18 cellular contexts compared by ENCODE assay signal in the genomic region with DNA sequence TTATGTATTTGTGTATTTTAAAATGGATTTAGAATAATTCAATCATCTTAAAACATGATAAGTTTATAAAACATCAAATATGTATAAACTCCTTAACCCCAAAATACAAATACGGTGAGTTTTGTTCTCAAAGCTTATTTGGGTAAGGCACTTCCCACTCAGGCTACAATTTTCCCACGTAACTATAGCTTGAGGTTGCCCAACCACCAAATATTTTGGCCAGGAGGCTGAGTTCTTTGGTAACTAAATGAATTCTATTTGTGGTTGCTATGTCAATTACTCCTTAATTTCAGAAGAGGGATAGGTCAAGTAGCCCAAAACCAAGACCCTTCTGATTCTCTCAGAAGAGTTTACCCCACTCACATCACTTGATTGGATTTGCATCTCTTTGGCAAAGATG.
DNase-seq lines count a peak whose midpoint lies in the region; ATAC-seq and TF ChIP-seq lines count a peak whose summit lies in the region.
"Had no signal": no experiment of that assay in that cellular context is flagged by ENCODE, and none has a peak within 500 bp of the region (broad histone marks: within the 10 kb centered on the region; RNA-seq: fewer than 3 reads in every experiment).

No MANE protein-coding gene starts in this region.

- POLR2A ChIA-PET in BJ (lab: Charles Lee) = no interaction called here

- TF ChIP-seq CTCF in BJ (IDR thresholded peaks at IDR 0.05; ENCODE audit: insufficient read depth, low read depth, low read length) (no peak), cardiac fibroblast (IDR thresholded peaks at IDR 0.05; ENCODE audit: low read depth, low read length) (no peak)

- peak overlapping the region; percentile 93 for H3K27ac ChIP-seq in HUES64 (ENCODE audit: low read depth, low read length)
- H3K27ac ChIP-seq: BLaER1 treated with 17β-estradiol and CSF1 and Interleukin-3, amounts not matched to agents 10 nM and 100 nM had no signal

- H3K4me3 ChIP-seq in BJ (ENCODE audit: low read depth, low read length) (no peak overlapping the region), HUES64 (ENCODE audit: low read length) (no peak overlapping the region), cardiac fibroblast (replicated peaks in 1 of 2; ENCODE audit: low read depth in 2 of 2, low read length in 2 of 2) (no peak overlapping the region)
- H3K4me3 ChIP-seq: BLaER1 treated with 17β-estradiol and CSF1 and Interleukin-3, amounts not matched to agents 10 nM and 100 nM had no signal

- peaks cover 12% of the 10 kb centered on the region for H3K4me1 ChIP-seq in HUES64 (ENCODE audit: insufficient read depth, low read length)
- H3K4me1 ChIP-seq: BLaER1 treated with 17β-estradiol and CSF1 and Interleukin-3, amounts not matched to agents 10 nM and 100 nM had no signal

- no peak for ATAC-seq in GM21576 (IDR thresholded peaks at IDR 0.05; ENCODE audit: unreplicated experiment)

- intact Hi-C loops in head of caudate nucleus (cut with DNase I) = no loop called here

- CTCF ChIA-PET in BJ (lab: Yijun Ruan, JAX) = interaction anchor here (0.7 to 1.8 kb wide), 3 partner anchors 10 to 54 kb away, joined by 3 read pairs; no protein-coding TSS in a partner anchor

- DNase-seq in BJ (ENCODE audit: low read depth) (peak; percentile 7), cardiac fibroblast (ENCODE audit: low read depth in 2 of 2) (peak; percentile 43 to 71), fibroblast of the conjunctiva (ENCODE audit: low read depth) (peak; percentile 27), head of caudate nucleus (no peak), iPS-NIHi11 (ENCODE audit: low spot score) (no peak), kidney glomerular epithelial cell (lab: John Stamatoyannopoulos, UW) (no peak)
- DNase-seq: CD8-positive, alpha-beta memory T cell; DMS79 treated with DMSO at 0.1 percent for 48 hours; KBM-7; NCI-H1417 treated with DMSO at 0.1 percent for 48 hours; NCI-H1930; NCI-H2171; NCI-H446 treated with DMSO at 0.1 percent for 48 hours; NK-92 treated with Interleukin-12 subunit alpha and Interleukin-12 subunit beta, amount 100 ng/mL, for 24 hours; SHP77 had no signal

- 96% methylated on average over 2 of the region's 2 CpGs for WGBS in HUES64

- no peak overlapping the region for H3K9ac ChIP-seq in HUES64 (ENCODE audit: low read depth, low read length)
- H3K9ac ChIP-seq: BLaER1 treated with 17β-estradiol and CSF1 and Interleukin-3, amounts not matched to agents 10 nM and 100 nM had no signal

- H3K36me3 ChIP-seq in BJ (ENCODE audit: control insufficient read depth, insufficient read depth, low read length) (no peaks in the 10 kb centered on the region), HUES64 (ENCODE audit: insufficient read depth, low read length) (no peaks in the 10 kb centered on the region)
- H3K36me3 ChIP-seq: BLaER1 treated with 17β-estradiol and CSF1 and Interleukin-3, amounts not matched to agents 10 nM and 100 nM had no signal

- H3K27me3 ChIP-seq in BJ (ENCODE audit: control insufficient read depth, insufficient read depth, low read length) (no peaks in the 10 kb centered on the region), HUES64 (ENCODE audit: insufficient read depth, low read length) (no peaks in the 10 kb centered on the region)
- H3K27me3 ChIP-seq: BLaER1 treated with 17β-estradiol and CSF1 and Interleukin-3, amounts not matched to agents 10 nM and 100 nM had no signal

- no peaks in the 10 kb centered on the region for H3K9me3 ChIP-seq in HUES64 (ENCODE audit: insufficient read depth, low read depth, low read length)
- H3K9me3 ChIP-seq: BLaER1 treated with 17β-estradiol and CSF1 and Interleukin-3, amounts not matched to agents 10 nM and 100 nM had no signal

Comparison
In these comparisons a context has a peak if more than half of its experiments do, and no peak if none do; other contexts are left out.
1. DNase-seq: peak in BJ (single experiment), cardiac fibroblast (2 of 2) and fibroblast of the conjunctiva (single experiment); none in head of caudate nucleus (0 of 42), iPS-NIHi11 (single experiment) and kidney glomerular epithelial cell (single experiment).